Comparison of ENCODE assay signal across 8 cellular contexts in the genomic region with DNA sequence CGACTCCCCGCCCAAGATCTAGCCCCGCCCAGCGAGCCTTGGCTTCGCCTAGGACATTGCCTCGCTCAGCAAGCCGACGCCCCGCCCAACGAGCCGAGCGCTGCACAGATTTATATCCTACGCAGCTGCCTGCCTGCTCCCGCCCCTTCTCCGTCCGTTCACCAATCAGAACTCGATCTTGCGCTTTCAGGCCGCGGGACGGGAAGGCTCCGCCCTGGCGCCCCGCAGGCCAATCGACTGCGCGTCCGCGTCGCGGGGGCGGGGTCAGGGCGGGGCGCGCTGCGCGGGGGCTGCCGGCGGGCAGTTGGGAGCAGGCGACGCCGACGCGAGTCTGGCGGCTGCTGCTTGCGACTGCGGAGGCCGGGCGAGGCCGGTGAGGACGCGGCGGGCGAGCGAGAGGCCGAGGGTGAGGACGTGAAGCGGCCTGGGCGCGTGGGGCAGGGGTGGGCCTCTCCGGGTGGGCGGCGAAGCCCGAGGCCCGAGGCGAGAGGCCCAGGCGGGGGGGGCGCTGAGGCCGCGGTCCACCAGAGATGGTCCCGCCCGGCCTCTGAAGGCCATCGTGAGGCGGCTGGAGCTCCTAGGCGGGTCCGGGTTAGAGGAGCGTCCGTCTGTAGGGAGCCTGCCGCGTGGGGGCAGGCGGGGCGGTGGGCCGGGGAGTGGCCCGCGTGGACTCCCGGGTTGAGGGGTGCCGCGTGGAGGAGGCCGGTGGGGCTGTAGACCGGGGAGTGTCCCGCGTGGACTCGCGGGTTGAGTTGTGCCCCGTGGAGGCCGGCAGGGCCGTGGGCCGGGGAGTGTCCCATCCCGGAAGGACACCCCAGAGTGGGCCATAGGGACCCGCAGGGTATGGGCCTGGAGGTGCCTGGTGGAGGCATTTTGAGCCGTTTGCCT. TPM values are rescaled to one million over a fixed set of nuclear protein-coding genes. Genes with fewer than 3 reads are reported as not detected.
DNase-seq lines count a peak whose midpoint lies in the region; ATAC-seq and TF ChIP-seq lines count a peak whose summit lies in the region.

A gene with protein sequence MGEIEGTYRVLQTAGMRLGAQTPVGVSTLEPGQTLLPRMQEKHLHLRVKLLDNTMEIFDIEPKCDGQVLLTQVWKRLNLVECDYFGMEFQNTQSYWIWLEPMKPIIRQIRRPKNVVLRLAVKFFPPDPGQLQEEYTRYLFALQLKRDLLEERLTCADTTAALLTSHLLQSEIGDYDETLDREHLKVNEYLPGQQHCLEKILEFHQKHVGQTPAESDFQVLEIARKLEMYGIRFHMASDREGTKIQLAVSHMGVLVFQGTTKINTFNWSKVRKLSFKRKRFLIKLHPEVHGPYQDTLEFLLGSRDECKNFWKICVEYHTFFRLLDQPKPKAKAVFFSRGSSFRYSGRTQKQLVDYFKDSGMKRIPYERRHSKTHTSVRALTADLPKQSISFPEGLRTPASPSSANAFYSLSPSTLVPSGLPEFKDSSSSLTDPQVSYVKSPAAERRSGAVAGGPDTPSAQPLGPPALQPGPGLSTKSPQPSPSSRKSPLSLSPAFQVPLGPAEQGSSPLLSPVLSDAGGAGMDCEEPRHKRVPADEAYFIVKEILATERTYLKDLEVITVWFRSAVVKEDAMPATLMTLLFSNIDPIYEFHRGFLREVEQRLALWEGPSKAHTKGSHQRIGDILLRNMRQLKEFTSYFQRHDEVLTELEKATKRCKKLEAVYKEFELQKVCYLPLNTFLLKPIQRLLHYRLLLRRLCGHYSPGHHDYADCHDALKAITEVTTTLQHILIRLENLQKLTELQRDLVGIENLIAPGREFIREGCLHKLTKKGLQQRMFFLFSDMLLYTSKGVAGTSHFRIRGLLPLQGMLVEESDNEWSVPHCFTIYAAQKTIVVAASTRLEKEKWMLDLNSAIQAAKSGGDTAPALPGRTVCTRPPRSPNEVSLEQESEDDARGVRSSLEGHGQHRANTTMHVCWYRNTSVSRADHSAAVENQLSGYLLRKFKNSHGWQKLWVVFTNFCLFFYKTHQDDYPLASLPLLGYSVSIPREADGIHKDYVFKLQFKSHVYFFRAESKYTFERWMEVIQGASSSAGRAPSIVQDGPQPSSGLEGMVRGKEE (plus strand): TSS at position 303 of the 888 bp plus-strand sequence. CDS start 16,823 bp downstream, outside the sequence.

- H3K9ac ChIP-seq in iPS-18a (ENCODE audit: low read length) (peak within 1 kb of the TSS; percentile 68), skeletal muscle satellite cell (ENCODE audit: low read depth, low read length) (peak within 1 kb of the TSS; percentile 94)

- no peaks in the 10 kb centered on the region for H3K27me3 ChIP-seq in iPS-18a (ENCODE audit: control insufficient read depth, insufficient read depth, low read length)
- no peaks in the 10 kb centered on the region for H3K27me3 ChIP-seq in skeletal muscle satellite cell (ENCODE audit: control insufficient read depth, insufficient read depth, low read length)

- TF ChIP-seq CTCF in AG04449 (IDR thresholded peaks at IDR 0.05; ENCODE audit: insufficient read depth, low read length, missing control alignments) (peak; percentile 20), VCaP (conservative IDR thresholded peaks at IDR 0.05) (no peak)

- peaks cover 17% of the 10 kb centered on the region for H3K4me1 ChIP-seq in iPS-18a (ENCODE audit: control insufficient read depth, low read depth, low read length)
- H3K4me1 ChIP-seq in skeletal muscle satellite cell (ENCODE audit: control insufficient read depth, insufficient read depth, low read length) = peaks cover 16% of the 10 kb centered on the region

- DNase-seq in AG04449 (ENCODE audit: low read depth, low spot score) = peak; percentile 89
- DNase-seq in NCI-H2196 treated with DMSO at 0.1 percent for 48 hours (lab: John Stamatoyannopoulos, UW; ENCODE audit: unreplicated experiment) = peak; percentile 97
- DNase-seq in T47D (ENCODE audit: low read depth in 1 of 2, low spot score in 1 of 2) = peak; percentile 84 to 98

- POLR2A ChIA-PET in AG04449 (lab: Yijun Ruan, JAX) = no interaction called here

- in situ Hi-C loops in T47D (cut with HindIII; ENCODE audit: low pct_unique_long_range_greater_than_20kb, low sequenced_read_pairs) = no loop called here

- peak within 1 kb of the TSS; percentile 91 for H3K4me2 ChIP-seq in skeletal muscle satellite cell (ENCODE audit: low read length)

- H3K4me3 ChIP-seq in AG04449 (ENCODE audit: low read depth, low read length) (peak within 1 kb of the TSS; percentile 84), iPS-18a (ENCODE audit: low read length) (peak within 1 kb of the TSS; percentile 83), skeletal muscle satellite cell (ENCODE audit: low read length) (peak within 1 kb of the TSS; percentile 95)

- ATAC-seq in GM18907 (IDR thresholded peaks at IDR 0.05; ENCODE audit: unreplicated experiment) (peak; percentile 85), HG03139 (IDR thresholded peaks at IDR 0.05; ENCODE audit: unreplicated experiment) (peak; percentile 78)

- H3K27ac ChIP-seq in VCaP (peak within 1 kb of the TSS; percentile 85), iPS-18a (ENCODE audit: low read length) (peak within 1 kb of the TSS; percentile 46)

- H3K9me3 ChIP-seq in iPS-18a (ENCODE audit: control insufficient read depth, low read depth, low read length) (no peaks in the 10 kb centered on the region), skeletal muscle satellite cell (replicated peaks; ENCODE audit: low read length) (no peaks in the 10 kb centered on the region)

- CTCF ChIA-PET in AG04449 (lab: Yijun Ruan, JAX) = no interaction called here

- peaks cover 33% of the 10 kb centered on the region for H3K36me3 ChIP-seq in iPS-18a (ENCODE audit: control insufficient read depth, low read depth, low read length)
- peaks cover 39% of the 10 kb centered on the region for H3K36me3 ChIP-seq in skeletal muscle satellite cell (ENCODE audit: insufficient read depth, low read length)

RNA-seq across cellular contexts. Expression of the gene that starts here (rescaled TPM):
- 35.4 and 40.6 TPM in 2 replicates for total RNA-seq in skeletal muscle satellite cell (2012; rRNA removed)

Comparison
In these comparisons a context has a peak if more than half of its experiments do, and no peak if none do; other contexts are left out.
1. Peak in every context shown above with its lines: DNase-seq, ATAC-seq, H3K4me3 ChIP-seq and H3K27ac ChIP-seq.